Comparison of ENCODE assay signal across 1 cellular context in genomic region chr1:28885472-28885877, GRCh38.
TF ChIP-seq lines count a peak whose summit lies in the region.

No MANE protein-coding gene starts in this region.

TF ChIP-seq in WTC11, 78 proteins besides CTCF, POLR2A, EP300 and RAD21 (continued from another document):
- no peak for TF ChIP-seq ARID4B (CRISPR knock-in tag; IDR thresholded peaks at IDR 0.05; ENCODE audit: borderline replicate concordance)
- no peak for TF ChIP-seq NFATC4 (CRISPR knock-in tag; IDR thresholded peaks at IDR 0.05)
